ENCODE assay signal across 22 cellular contexts in genomic region chr3:31614162-31614921, GRCh38.
A peak's percentile ranks its signal among the peaks of the same experiment; 100 is the strongest.
DNase-seq lines count a peak whose midpoint lies in the region; ATAC-seq and FAIRE-seq lines count a peak whose summit lies in the region.
"Had no signal": no experiment of that assay in that cellular context is flagged by ENCODE, and none has a peak within 500 bp of the region (broad histone marks: within the 10 kb centered on the region; RNA-seq: fewer than 3 reads in every experiment).

No MANE protein-coding gene starts in this region.

- H3K4me1 Mint-ChIP-seq in activated naive CD8-positive, alpha-beta T cell (ENCODE audit: low read depth): peaks cover 61% of the 10 kb centered on the region
- peaks cover 39% of the 10 kb centered on the region for H3K4me1 Mint-ChIP-seq in activated naive CD8-positive, alpha-beta T cell treated with anti-CD3 and anti-CD28 coated beads for 36 hours
- peaks cover 24% of the 10 kb centered on the region for H3K4me1 Mint-ChIP-seq in activated CD4-positive, alpha-beta T cell treated with anti-CD3 and anti-CD28 coated beads, Interleukin-2, amount 10 ng/mL, durations not matched to agents 24 days and 14 days
- H3K4me1 Mint-ChIP-seq: neural progenitor cell had no signal

- no peak overlapping the region for H3K4me3 Mint-ChIP-seq in activated naive CD8-positive, alpha-beta T cell
- H3K4me3 Mint-ChIP-seq in activated naive CD8-positive, alpha-beta T cell treated with anti-CD3 and anti-CD28 coated beads for 36 hours: no peak overlapping the region
- H3K4me3 Mint-ChIP-seq in activated CD4-positive, alpha-beta T cell treated with anti-CD3 and anti-CD28 coated beads, Interleukin-2, amount 10 ng/mL, durations not matched to agents 24 days and 14 days: no peak overlapping the region
- H3K4me3 Mint-ChIP-seq: activated B cell treated with CpG ODN at 0.5 μM for 24 hours; activated CD8-positive, alpha-beta T cell treated with anti-CD3 and anti-CD28 coated beads for 36 hours; activated naive CD4-positive, alpha-beta T cell treated with anti-CD3 and anti-CD28 coated beads, Interleukin-2, amount 50 U/mL, for 24 hours; effector memory CD8-positive, alpha-beta T cell; immature natural killer cell; neural progenitor cell had no signal

- H3K36me3 Mint-ChIP-seq in activated naive CD8-positive, alpha-beta T cell: peaks cover 11% of the 10 kb centered on the region
- peaks cover 50% of the 10 kb centered on the region for H3K36me3 Mint-ChIP-seq in activated naive CD8-positive, alpha-beta T cell treated with anti-CD3 and anti-CD28 coated beads for 36 hours
- H3K36me3 Mint-ChIP-seq in activated CD4-positive, alpha-beta T cell treated with anti-CD3 and anti-CD28 coated beads, Interleukin-2, amount 10 ng/mL, durations not matched to agents 24 days and 14 days (ENCODE audit: low read depth): peaks cover 51% of the 10 kb centered on the region

- H3K27ac Mint-ChIP-seq in activated naive CD8-positive, alpha-beta T cell: peak overlapping the region; percentile 28
- H3K27ac Mint-ChIP-seq in activated naive CD8-positive, alpha-beta T cell treated with anti-CD3 and anti-CD28 coated beads for 36 hours: no peak overlapping the region
- no peak overlapping the region for H3K27ac Mint-ChIP-seq in activated CD4-positive, alpha-beta T cell treated with anti-CD3 and anti-CD28 coated beads, Interleukin-2, amount 10 ng/mL, durations not matched to agents 24 days and 14 days
- H3K27ac Mint-ChIP-seq: activated B cell treated with CpG ODN at 0.5 μM for 24 hours; activated CD8-positive, alpha-beta T cell treated with anti-CD3 and anti-CD28 coated beads for 36 hours; neural progenitor cell had no signal

- no peaks in the 10 kb centered on the region for H3K9me3 Mint-ChIP-seq in activated naive CD8-positive, alpha-beta T cell (ENCODE audit: low read depth)
- peaks cover 2% of the 10 kb centered on the region for H3K9me3 Mint-ChIP-seq in activated naive CD8-positive, alpha-beta T cell treated with anti-CD3 and anti-CD28 coated beads for 36 hours
- H3K9me3 Mint-ChIP-seq in activated CD4-positive, alpha-beta T cell treated with anti-CD3 and anti-CD28 coated beads, Interleukin-2, amount 10 ng/mL, durations not matched to agents 24 days and 14 days: no peaks in the 10 kb centered on the region
- H3K9me3 Mint-ChIP-seq: activated B cell treated with CpG ODN at 0.5 μM for 24 hours; activated CD8-positive, alpha-beta T cell treated with anti-CD3 and anti-CD28 coated beads for 36 hours; activated naive CD4-positive, alpha-beta T cell treated with anti-CD3 and anti-CD28 coated beads, Interleukin-2, amount 50 U/mL, for 24 hours; effector memory CD8-positive, alpha-beta T cell; immature natural killer cell had no signal

- no peaks in the 10 kb centered on the region for H3K27me3 Mint-ChIP-seq in activated naive CD8-positive, alpha-beta T cell
- no peaks in the 10 kb centered on the region for H3K27me3 Mint-ChIP-seq in activated naive CD8-positive, alpha-beta T cell treated with anti-CD3 and anti-CD28 coated beads for 36 hours
- no peaks in the 10 kb centered on the region for H3K27me3 Mint-ChIP-seq in activated CD4-positive, alpha-beta T cell treated with anti-CD3 and anti-CD28 coated beads, Interleukin-2, amount 10 ng/mL, durations not matched to agents 24 days and 14 days
- H3K27me3 Mint-ChIP-seq: activated B cell treated with CpG ODN at 0.5 μM for 24 hours; activated CD8-positive, alpha-beta T cell treated with anti-CD3 and anti-CD28 coated beads for 36 hours; activated naive CD4-positive, alpha-beta T cell treated with anti-CD3 and anti-CD28 coated beads, Interleukin-2, amount 50 U/mL, for 24 hours; effector memory CD8-positive, alpha-beta T cell had no signal

- FAIRE-seq in frontal cortex (lab: Jason Lieb, UNC): no peak

- ATAC-seq in HG02884 (IDR thresholded peaks at IDR 0.05; ENCODE audit: unreplicated experiment): no peak
- no peak for ATAC-seq in GM21367 (IDR thresholded peaks at IDR 0.05; ENCODE audit: unreplicated experiment)
- ATAC-seq: activated CD8-positive, alpha-beta T cell treated with anti-CD3 and anti-CD28 coated beads for 36 hours; effector memory CD8-positive, alpha-beta T cell had no signal

- intact Hi-C loops in activated CD4-positive, alpha-beta T cell treated with anti-CD3 and anti-CD28 coated beads, Interleukin-2, amount 10 ng/mL, durations not matched to agents 24 days and 14 days (cut with micrococcal nuclease): no loop called here

- DNase-seq in activated naive CD8-positive, alpha-beta T cell treated with anti-CD3 and anti-CD28 coated beads for 36 hours: no peak
- peak; percentile 69 for DNase-seq in NCI-H748 (lab: John Stamatoyannopoulos, UW; ENCODE audit: unreplicated experiment)
- DNase-seq in epithelial cell of prostate (ENCODE audit: low read depth, low spot score): peak; percentile 16
- DNase-seq in activated CD4-positive, alpha-beta T cell treated with anti-CD3 and anti-CD28 coated beads, Interleukin-2, amount 10 ng/mL, durations not matched to agents 24 days and 14 days: no peak
- no peak for DNase-seq in frontal cortex (ENCODE audit: low spot score in 2 of 2)
- DNase-seq: activated B cell treated with CpG ODN at 0.5 μM for 24 hours; activated CD8-positive, alpha-beta T cell treated with anti-CD3 and anti-CD28 coated beads for 36 hours; DMS153; effector memory CD8-positive, alpha-beta T cell; H7; immature natural killer cell; NCI-H1694 treated with DMSO at 0.1 percent for 48 hours; NCI-H446; RPMI8226; T-helper 9 cell had no signal

- no peak overlapping the region for H3K27ac ChIP-seq in epithelial cell of prostate
- H3K27ac ChIP-seq: C4-2B, neural progenitor cell, suprapubic skin had no signal

Comparison
In these comparisons a context has a peak if more than half of its experiments do, and no peak if none do; other contexts are left out.
1. DNase-seq: peak in NCI-H748 (single experiment) and epithelial cell of prostate (single experiment); none in activated naive CD8-positive, alpha-beta T cell treated with anti-CD3 and anti-CD28 coated beads for 36 hours (single experiment), activated CD4-positive, alpha-beta T cell treated with anti-CD3 and anti-CD28 coated beads, Interleukin-2, amount 10 ng/mL, durations not matched to agents 24 days and 14 days (single experiment) and frontal cortex (0 of 2).